19 cellular contexts compared by ENCODE assay signal in the genomic region with DNA sequence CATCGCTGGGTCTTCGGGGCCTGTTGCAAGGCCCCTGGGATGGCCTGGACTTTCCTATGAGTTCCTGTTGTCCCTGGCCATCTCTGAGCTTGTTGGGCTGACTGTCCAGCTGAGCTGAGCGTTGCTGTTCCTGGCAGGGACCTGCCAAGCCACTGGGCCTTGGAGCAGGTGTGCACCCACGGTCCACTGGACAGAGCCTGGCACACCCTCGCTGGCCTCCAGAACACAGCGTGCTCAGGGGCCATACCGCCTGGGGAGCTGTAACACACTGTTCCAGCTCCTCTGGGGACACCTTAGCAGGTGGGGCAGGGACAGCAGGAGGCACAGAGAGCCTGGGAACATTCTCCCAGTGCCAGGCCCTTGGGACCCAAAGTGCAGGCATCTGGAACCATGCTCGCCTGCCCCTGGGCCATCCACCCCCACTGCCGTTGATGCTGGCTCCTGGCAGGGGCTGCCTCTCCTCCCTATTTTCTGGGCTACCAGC.
DNase-seq lines count a peak whose midpoint lies in the region; ATAC-seq and TF ChIP-seq lines count a peak whose summit lies in the region.
"Had no signal": no experiment of that assay in that cellular context is flagged by ENCODE, and none has a peak within 500 bp of the region (broad histone marks: within the 10 kb centered on the region; RNA-seq: fewer than 3 reads in every experiment).

No MANE protein-coding gene starts in this region.

- no peak overlapping the region for H3K4me3 ChIP-seq in mesenchymal stem cell (ENCODE audit: insufficient read depth in 1 of 2, low read depth in 1 of 2, low read length in 2 of 2)
- no peak overlapping the region for H3K4me3 ChIP-seq in stomach

- H2BK5ac ChIP-seq in mesenchymal stem cell (ENCODE audit: low read depth, low read length, poor library complexity, severe bottlenecking) = no peak overlapping the region

- H3K36me3 ChIP-seq in mesenchymal stem cell (ENCODE audit: control insufficient read depth in 1 of 2, insufficient read depth in 2 of 2, low read depth in 1 of 2, low read length in 2 of 2) = no peaks in the 10 kb centered on the region
- H3K36me3 ChIP-seq in stomach = no peaks in the 10 kb centered on the region

- H3K79me1 ChIP-seq in mesenchymal stem cell (replicated peaks; ENCODE audit: low read length, poor library complexity, severe bottlenecking) = no peaks in the 10 kb centered on the region

- H2AK5ac ChIP-seq in mesenchymal stem cell (ENCODE audit: low read length, severe bottlenecking) = no peak overlapping the region

- peaks cover 8 to 21% of the 10 kb centered on the region in 2 experiments for H3K27me3 ChIP-seq in mesenchymal stem cell (ENCODE audit: control insufficient read depth in 1 of 2, insufficient read depth in 1 of 2, low read length in 2 of 2)
- H3K27me3 ChIP-seq in stomach = peaks cover 0 to 21% (median 10%) of the 10 kb centered on the region in 3 donors

- no peak overlapping the region for H3K4me2 ChIP-seq in mesenchymal stem cell (ENCODE audit: low read length, poor library complexity, severe bottlenecking)

- peak overlapping the region in 1 of 2 experiments; percentile 1 for H3K14ac ChIP-seq in mesenchymal stem cell (ENCODE audit: low read length in 2 of 2)

- no peaks in the 10 kb centered on the region for H3K9me3 ChIP-seq in mesenchymal stem cell (ENCODE audit: control insufficient read depth, low read length)
- H3K9me3 ChIP-seq in stomach = no peaks in the 10 kb centered on the region

- H2BK12ac ChIP-seq in mesenchymal stem cell (ENCODE audit: low read length in 2 of 2) = peak overlapping the region in 1 of 2 experiments; percentile 46

- peak overlapping the region; percentile 55 for H4K8ac ChIP-seq in mesenchymal stem cell (ENCODE audit: low read length)

- intact Hi-C loops in Right ventricle myocardium inferior (cut with DNase I) = no loop called here
- intact Hi-C loops in left ventricle myocardium superior (cut with micrococcal nuclease) = no loop called here
- intact Hi-C loops in stomach (cut with DNase I; ENCODE audit: low total_unique reads) = no loop called here

- peak overlapping the region in 1 of 2 experiments; percentile 33 for H3K18ac ChIP-seq in mesenchymal stem cell (ENCODE audit: low read depth in 1 of 2, low read length in 2 of 2)

- H3K4me1 ChIP-seq in mesenchymal stem cell (ENCODE audit: control insufficient read depth, insufficient read depth, low read depth, low read length) = peaks cover 22% of the 10 kb centered on the region
- peaks cover 20 to 55% (median 32%) of the 10 kb centered on the region in 4 donors for H3K4me1 ChIP-seq in stomach

- no peak overlapping the region for H2BK15ac ChIP-seq in mesenchymal stem cell (ENCODE audit: low read depth, poor library complexity, severe bottlenecking)

- H2AFZ ChIP-seq in mesenchymal stem cell (ENCODE audit: low read depth, low read length) = no peak overlapping the region

- TF ChIP-seq CTCF in stomach (IDR thresholded peaks at IDR 0.05) = no peak

- no peak for TF ChIP-seq POLR2A in stomach (IDR thresholded peaks at IDR 0.05)

- H3K27ac ChIP-seq in angular gyrus (ENCODE audit: low read depth, low read length) (peak overlapping the region; percentile 47), mesenchymal stem cell (ENCODE audit: low read length, poor library complexity, severe bottlenecking) (no peak overlapping the region), stomach (peak overlapping the region; percentile 52 to 78 (median 65))
- H3K27ac ChIP-seq: epithelial cell of prostate had no signal

- peak overlapping the region; percentile 1 for H2BK120ac ChIP-seq in mesenchymal stem cell (ENCODE audit: low read depth, low read length)

- peak overlapping the region in 1 of 2 experiments; percentile 70 for H3K4ac ChIP-seq in mesenchymal stem cell (ENCODE audit: low read depth in 1 of 2, low read length in 2 of 2)

- no peak for DNase-seq in Right ventricle myocardium inferior (ENCODE audit: missing footprints)
- no peak for DNase-seq in left ventricle myocardium superior
- no peak for DNase-seq in mesenchymal stem cell
- peak; percentile 90 for DNase-seq in stomach
- DNase-seq: ACHN; activated B cell treated with CpG ODN at 0.5 μM for 24 hours; CD4-positive, alpha-beta memory T cell; DND-41; NCI-H1694; SHP77; T-helper 2 cell had no signal

- no peak overlapping the region for H3K9ac ChIP-seq in mesenchymal stem cell (ENCODE audit: low read length)

- H3K23ac ChIP-seq in mesenchymal stem cell (ENCODE audit: low read length in 2 of 2) = no peak overlapping the region

- peak overlapping the region; percentile 62 for H4K91ac ChIP-seq in mesenchymal stem cell (ENCODE audit: low read length)

- no peak for TF ChIP-seq EP300 in stomach (IDR thresholded peaks at IDR 0.05)

- WGBS in mesenchymal stem cell = 69% methylated on average over 9 of the region's 9 CpGs
- WGBS in stomach, 5 donors = 42 to 61% (median 48%) methylated on average over 5 to 9 of the region's 9 CpGs

- ATAC-seq in Right ventricle myocardium inferior (peak; percentile 14), left ventricle myocardium superior (no peak), HG02763 (IDR thresholded peaks at IDR 0.05; ENCODE audit: unreplicated experiment) (no peak), HG02623 (IDR thresholded peaks at IDR 0.05; ENCODE audit: unreplicated experiment) (no peak), HG03432 (IDR thresholded peaks at IDR 0.05; ENCODE audit: unreplicated experiment) (no peak)
- ATAC-seq: activated T-helper 17 cell treated with anti-CD3 and anti-CD28 coated beads, Interleukin-2, amount 50 U/mL, for 72 hours; HCT116; right cardiac atrium had no signal
